Comparison of ENCODE assay signal across 1 cellular context in the genomic region with DNA sequence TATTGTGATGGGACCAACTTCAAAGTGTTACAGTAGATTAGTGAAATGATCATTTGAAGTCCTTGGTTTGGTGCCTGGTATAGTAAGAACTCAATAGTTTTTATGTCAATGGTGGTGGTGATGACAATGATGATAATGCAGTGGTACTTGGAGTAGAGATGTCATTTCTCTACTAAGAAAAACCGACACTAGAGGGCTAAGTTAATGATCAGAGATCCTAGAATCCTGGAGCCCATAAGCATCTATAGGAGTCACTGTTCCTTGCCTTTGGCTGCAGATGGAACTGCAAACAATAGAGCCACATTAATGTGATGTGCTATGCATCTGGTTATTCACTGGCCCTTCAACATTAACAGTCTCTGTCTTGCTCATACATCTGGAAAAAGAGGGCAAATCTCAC.
TF ChIP-seq lines count a peak whose summit lies in the region.

No MANE protein-coding gene starts in this region.

TF ChIP-seq in H1, 55 proteins besides CTCF, POLR2A, EP300 and RAD21 (continued from another document):
- TF ChIP-seq, protein P1, sequence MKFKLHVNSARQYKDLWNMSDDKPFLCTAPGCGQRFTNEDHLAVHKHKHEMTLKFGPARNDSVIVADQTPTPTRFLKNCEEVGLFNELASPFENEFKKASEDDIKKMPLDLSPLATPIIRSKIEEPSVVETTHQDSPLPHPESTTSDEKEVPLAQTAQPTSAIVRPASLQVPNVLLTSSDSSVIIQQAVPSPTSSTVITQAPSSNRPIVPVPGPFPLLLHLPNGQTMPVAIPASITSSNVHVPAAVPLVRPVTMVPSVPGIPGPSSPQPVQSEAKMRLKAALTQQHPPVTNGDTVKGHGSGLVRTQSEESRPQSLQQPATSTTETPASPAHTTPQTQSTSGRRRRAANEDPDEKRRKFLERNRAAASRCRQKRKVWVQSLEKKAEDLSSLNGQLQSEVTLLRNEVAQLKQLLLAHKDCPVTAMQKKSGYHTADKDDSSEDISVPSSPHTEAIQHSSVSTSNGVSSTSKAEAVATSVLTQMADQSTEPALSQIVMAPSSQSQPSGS (IDR thresholded peaks at IDR 0.05; ENCODE audit: low read length) = no peak
- TF ChIP-seq SRF (IDR thresholded peaks at IDR 0.05; ENCODE audit: low read depth, low read length) (no peak), RBBP5 (IDR thresholded peaks at IDR 0.05; ENCODE audit: borderline replicate concordance, low read depth, low read length) (no peak), TCF12 (IDR thresholded peaks at IDR 0.05; ENCODE audit: low read depth, low read length) (no peak), HDAC2 (IDR thresholded peaks at IDR 0.05; ENCODE audit: borderline replicate concordance in 1 of 2, low read depth in 2 of 2, low read length in 2 of 2) (no peak), KDM4A (IDR thresholded peaks at IDR 0.05; ENCODE audit: low read depth, low read length, severe bottlenecking) (no peak), TEAD4 (IDR thresholded peaks at IDR 0.05; ENCODE audit: low read depth, low read length) (no peak), CEBPB (IDR thresholded peaks at IDR 0.05; ENCODE audit: low read depth, low read length) (no peak), KDM1A (IDR thresholded peaks at IDR 0.05; ENCODE audit: borderline replicate concordance, low read length) (no peak)
